Comparison of ENCODE assay signal across 20 cellular contexts in genomic region chr1:85001742-85002141, GRCh38. TPM values are rescaled to one million over a fixed set of nuclear protein-coding genes. Genes with fewer than 3 reads are reported as not detected.
"Had no signal": no experiment of that assay in that cellular context is flagged by ENCODE, and none has a peak within 500 bp of the region (broad histone marks: within the 10 kb centered on the region; RNA-seq: fewer than 3 reads in every experiment).

No MANE protein-coding gene starts in this region.

- H2AFZ ChIP-seq: neural progenitor cell had no signal

- H3K27ac ChIP-seq: dorsolateral prefrontal cortex, heart left ventricle, neural progenitor cell, ovary had no signal

- ATAC-seq: heart left ventricle; left colon; left ventricle myocardium superior; natural killer cell treated with Interleukin-12 subunit alpha and Interleukin-12 subunit beta and Interleukin-15 and Interleukin-18, amount 100 ng/mL, for 72 hours; right cardiac atrium had no signal

- H3K4me2 ChIP-seq: neural progenitor cell had no signal

- H3K9me3 ChIP-seq: ovary had no signal

- H3K4me3 ChIP-seq: dorsolateral prefrontal cortex, heart left ventricle, lung, neural progenitor cell, ovary had no signal

- DNase-seq: dorsolateral prefrontal cortex; effector CD8-positive, alpha-beta T cell; heart left ventricle; hippocampal formation; left colon; left ventricle myocardium superior; mesenchymal stem cell; midbrain; nucleus accumbens; ovary; right cardiac atrium; small intestine; stimulated activated CD4-positive, alpha-beta T cell treated with anti-CD3 and anti-CD28 coated beads, Interleukin-12 subunit alpha, Interleukin-12 subunit beta, amount 100 ng/mL, for 4 hours; stimulated activated naive CD4-positive, alpha-beta T cell treated with Interleukin-2 at 50 U/mL for 16 hours; trophoblast cell had no signal

- H3K9ac ChIP-seq: neural progenitor cell had no signal

- H3K4me1 ChIP-seq: neural progenitor cell had no signal

- H3K36me3 ChIP-seq: heart left ventricle, neural progenitor cell, ovary had no signal

- H3K27me3 ChIP-seq: ovary had no signal

RNA-seq across cellular contexts. Expression of gene MCOLN2, which starts 4.8 kb away (rescaled TPM):
- total RNA-seq: frontal cortex, glomerular endothelial cell had no signal
- polyA plus RNA-seq: heart left ventricle had no signal

RNA-seq across cellular contexts. Expression of gene MCOLN3, which starts 46.6 kb away (rescaled TPM):
- total RNA-seq: frontal cortex, glomerular endothelial cell had no signal
